In genomic region chr14:67618617-67619063, GRCh38 we compare ENCODE assay signal across 8 cellular contexts. TPM values are rescaled to one million over a fixed set of nuclear protein-coding genes. Genes with fewer than 3 reads are reported as not detected.
DNase-seq lines count a peak whose midpoint lies in the region; ATAC-seq and TF ChIP-seq lines count a peak whose summit lies in the region.

No MANE protein-coding gene starts in this region.

- H3K27me3 Mint-ChIP-seq in GM23338 (ENCODE audit: insufficient read depth, low read depth, poor library complexity), result peaks cover 18% of the 10 kb centered on the region
- H3K27me3 Mint-ChIP-seq in natural killer cell (ENCODE audit: low read depth in 2 of 2), result peaks cover 0 to 10% of the 10 kb centered on the region in 2 donors

- H3K4me2 ChIP-seq in GM23338, result peak overlapping the region; percentile 93

- peaks cover 32% of the 10 kb centered on the region for H3K27me3 ChIP-seq in GM23338 (ENCODE audit: insufficient read depth)
- H3K27me3 ChIP-seq in esophagus muscularis mucosa, result no peaks in the 10 kb centered on the region

- no peak for TF ChIP-seq EP300 in esophagus muscularis mucosa (IDR thresholded peaks at IDR 0.05)

- H3K36me3 ChIP-seq in GM23338 (ENCODE audit: insufficient read depth), result no peaks in the 10 kb centered on the region
- H3K36me3 ChIP-seq in esophagus muscularis mucosa, result no peaks in the 10 kb centered on the region

- intact Hi-C loops in esophagus muscularis mucosa (cut with DNase I) (loop anchor here (2.0 to 5.0 kb wide), 2 partner anchors 48 to 79 kb away; partner anchors contain the start of gene RDH11), natural killer cell (cut with micrococcal nuclease) (loop anchor here (1.0 to 2.0 kb wide), 5 partner anchors 18 to 198 kb away; partner anchors contain the start of genes PIGH, RDH11 and ZFYVE26)

- H3K4me1 Mint-ChIP-seq in GM23338 (peaks cover 26% of the 10 kb centered on the region), natural killer cell (peaks cover 21 to 25% of the 10 kb centered on the region in 2 donors)

- H3K36me3 Mint-ChIP-seq in GM23338 (ENCODE audit: low read depth) (peaks cover 10% of the 10 kb centered on the region; the same call in 2 of the 3 replicates), natural killer cell (no peaks in the 10 kb centered on the region)

- DNase-seq in COLO668 (lab: John Stamatoyannopoulos, UW; ENCODE audit: unreplicated experiment) (peak; percentile 17), GM23338 (ENCODE audit: low spot score) (peak; percentile 89), NCI-H2171 treated with DMSO at 0.1 percent for 48 hours (lab: John Stamatoyannopoulos, UW) (peak; percentile 57), esophagus muscularis mucosa (ENCODE audit: extremely low spot score) (no peak), natural killer cell (peak; percentile 18), cortex of kidney (lab: John Stamatoyannopoulos, UW) (no peak)

- ATAC-seq in GM23338 (peak; percentile 10), natural killer cell (peak; percentile 40 to 53 (median 43)), HG03378 (IDR thresholded peaks at IDR 0.05; ENCODE audit: unreplicated experiment) (no peak)

- H3K9me2 ChIP-seq in GM23338 (ENCODE audit: insufficient read depth), result no peaks in the 10 kb centered on the region

- H4K20me1 ChIP-seq in GM23338 (replicated peaks; ENCODE audit: insufficient read depth), result no peaks in the 10 kb centered on the region

- no peak overlapping the region for H2AFZ ChIP-seq in GM23338

- TF ChIP-seq POLR2A in esophagus muscularis mucosa (IDR thresholded peaks at IDR 0.05; ENCODE audit: low read depth), result no peak

- no peaks in the 10 kb centered on the region for H3K9me3 Mint-ChIP-seq in GM23338
- H3K9me3 Mint-ChIP-seq in natural killer cell, result no peaks in the 10 kb centered on the region

- H3F3A ChIP-seq in GM23338 (replicated peaks; ENCODE audit: low read depth), result no peaks in the 10 kb centered on the region

- H3K4me3 ChIP-seq in GM23338, result no peak overlapping the region
- peak overlapping the region in 1 of 4 donors; percentile 68 for H3K4me3 ChIP-seq in esophagus muscularis mucosa

- H3K27ac ChIP-seq in GM23338 (ENCODE audit: low read depth) (no peak overlapping the region; the same call in 1 of the 2 replicates), VCaP (peak overlapping the region; percentile 77), esophagus muscularis mucosa (replicated peaks in 1 of 4) (peak overlapping the region; percentile 71 to 88 (median 84))

- H3K27ac Mint-ChIP-seq in GM23338 (0 out of 2 replicates have a peak overlapping the region, but pooled peaks have one; percentile 12), natural killer cell (peak overlapping the region; percentile 95 to 98)

- peak overlapping the region; percentile 98 for H3K4me3 Mint-ChIP-seq in GM23338
- peak overlapping the region; percentile 90 for H3K4me3 Mint-ChIP-seq in natural killer cell

- H3K4me1 ChIP-seq in GM23338 (ENCODE audit: insufficient read depth), result peaks cover 14% of the 10 kb centered on the region
- H3K4me1 ChIP-seq in esophagus muscularis mucosa, result peaks cover 22 to 45% (median 37%) of the 10 kb centered on the region in 4 donors

- TF ChIP-seq CTCF in GM23338 (conservative IDR thresholded peaks at IDR 0.05; ENCODE audit: low read depth in 2 of 2), result peak; percentile 67 to 79
- peak; percentile 76 for TF ChIP-seq CTCF in VCaP (conservative IDR thresholded peaks at IDR 0.05)
- TF ChIP-seq CTCF in esophagus muscularis mucosa (IDR thresholded peaks at IDR 0.05), result peak; percentile 72 to 78 (median 76)
- peak; percentile 75 for TF ChIP-seq CTCF in natural killer cell (IDR thresholded peaks at IDR 0.05)

- no peaks in the 10 kb centered on the region for H3K9me3 ChIP-seq in esophagus muscularis mucosa

- no peaks in the 10 kb centered on the region for H3K79me2 ChIP-seq in GM23338 (replicated peaks; ENCODE audit: insufficient read depth)

TF ChIP-seq in GM23338, 12 proteins besides CTCF, POLR2A, EP300 and RAD21:
- no peak for TF ChIP-seq EZH2phosphoT487 (IDR thresholded peaks at IDR 0.05; ENCODE audit: unreplicated experiment)

RNA-seq across cellular contexts. Expression of gene ARG2, which starts 1.1 kb away (rescaled TPM):
- 67.2 and 69.4 TPM in 2 replicates for total RNA-seq in GM23338 (2014; rRNA removed; shearing (Covaris generic))
- polyA plus RNA-seq in GM23338 (2016; fragmentation: Nextera tagmentation; extraction: Ambion mirVana), result 38.6 and 42.7 TPM in 2 replicates
- total RNA-seq in esophagus muscularis mucosa (10 to 100 TPM in 3 of 4 donors, 1 to 10 TPM in 1; 5.8 to 15.1 (median 12.9) TPM), natural killer cell (1 to 10 TPM; 1.2 to 7.4 (median 1.4) TPM)

RNA-seq across cellular contexts. Expression of gene PIGH, which starts 18.6 kb away (rescaled TPM):
- 6.1 and 8.7 TPM in 2 replicates for total RNA-seq in GM23338 (2014; rRNA removed; shearing (Covaris generic))
- 8.2 and 9.3 TPM in 2 replicates for polyA plus RNA-seq in GM23338 (2016; fragmentation: Nextera tagmentation; extraction: Ambion mirVana)
- total RNA-seq in esophagus muscularis mucosa (10 to 100 TPM; 21.6 to 26.4 (median 23.0) TPM), natural killer cell (10 to 100 TPM; 50.9 to 56.0 (median 54.5) TPM)

RNA-seq across cellular contexts. Expression of gene VTI1B, which starts 55.8 kb away (rescaled TPM):
- total RNA-seq in GM23338 (2014; rRNA removed; shearing (Covaris generic)), result 44.5 and 44.7 TPM in 2 replicates
- polyA plus RNA-seq in GM23338 (2016; fragmentation: Nextera tagmentation; extraction: Ambion mirVana), result 90.2 and 96.1 TPM in 2 replicates
- total RNA-seq in esophagus muscularis mucosa (100 to 1,000 TPM in 1 of 4 donors, 10 to 100 TPM in 3; 78.5 to 104 (median 83.3) TPM), natural killer cell (10 to 100 TPM; 47.5 to 77.1 (median 57.9) TPM)

Comparison
In these comparisons a context has a peak if more than half of its experiments do, and no peak if none do; other contexts are left out.
1. DNase-seq: peak in COLO668 (single experiment), GM23338 (single experiment), NCI-H2171 treated with DMSO at 0.1 percent for 48 hours (single experiment) and natural killer cell (single experiment); none in esophagus muscularis mucosa (single experiment) and cortex of kidney (single experiment).
2. Peak in every context shown above with its lines, with median percentiles within 50 percentile points of each other: CTCF ChIP-seq.